ENCODE assay signal across 8 cellular contexts in the genomic region with DNA sequence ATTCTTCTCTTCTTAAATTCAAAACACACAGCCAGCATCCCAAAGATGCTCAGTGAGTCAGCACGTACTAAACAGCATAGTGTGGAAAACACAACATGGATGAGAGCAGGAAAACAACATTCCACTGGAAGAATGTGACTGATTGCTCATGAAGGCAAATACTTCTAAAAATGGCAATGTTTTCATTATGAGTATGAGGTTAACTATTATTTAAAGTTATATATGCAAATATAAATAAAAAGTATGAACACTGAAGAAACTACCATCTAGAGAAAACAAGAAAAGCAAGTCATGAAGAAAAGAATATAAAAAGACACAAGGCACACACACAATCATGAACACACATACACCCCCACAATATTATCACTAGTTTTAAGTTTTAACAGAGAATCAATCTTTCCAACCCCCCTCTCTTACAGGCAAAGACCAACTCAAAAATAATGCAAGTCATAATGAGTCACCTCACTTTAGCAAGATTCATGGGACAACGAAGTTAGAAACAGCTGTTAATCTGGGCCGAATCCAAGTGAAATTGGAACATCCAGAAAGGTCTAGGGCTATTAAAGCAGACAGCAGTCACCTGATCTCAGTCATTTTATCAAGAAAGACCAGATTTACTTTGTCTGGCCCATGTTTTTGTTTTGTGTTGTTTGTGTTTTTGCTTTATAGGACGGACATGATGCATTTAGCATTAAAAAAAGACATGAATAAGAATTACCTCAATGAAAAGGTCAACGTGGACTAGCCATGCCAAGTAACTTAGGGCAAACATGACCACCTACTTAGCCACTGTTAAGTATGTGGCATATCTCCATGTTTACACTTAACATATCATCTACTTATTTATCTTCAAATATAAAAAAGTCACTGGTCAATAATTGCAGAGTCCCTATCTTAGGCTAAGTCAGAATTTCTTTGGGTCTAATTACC. TPM values are rescaled to one million over a fixed set of nuclear protein-coding genes. Genes with fewer than 3 reads are reported as not detected.
A peak's percentile ranks its signal among the peaks of the same experiment; 100 is the strongest.
DNase-seq lines count a peak whose midpoint lies in the region; ATAC-seq and TF ChIP-seq lines count a peak whose summit lies in the region.

No MANE protein-coding gene starts in this region.

- H3K36me3 Mint-ChIP-seq in activated CD4-positive, alpha-beta memory T cell treated with anti-CD3 and anti-CD28 coated beads, Interleukin-2, amount 10 ng/mL, durations not matched to agents 7 days and 5 days (ENCODE audit: low read depth), result peaks cover 12% of the 10 kb centered on the region

- no peak overlapping the region for H3K4me3 ChIP-seq in HL-60 (replicated peaks; ENCODE audit: insufficient read depth, low read length)
- H3K4me3 ChIP-seq in right cardiac atrium (ENCODE audit: low read length), result no peak overlapping the region

- H3K4me3 Mint-ChIP-seq in activated CD4-positive, alpha-beta memory T cell treated with anti-CD3 and anti-CD28 coated beads, Interleukin-2, amount 10 ng/mL, durations not matched to agents 7 days and 5 days, result no peak overlapping the region

- no peaks in the 10 kb centered on the region for H3K4me1 Mint-ChIP-seq in activated CD4-positive, alpha-beta memory T cell treated with anti-CD3 and anti-CD28 coated beads, Interleukin-2, amount 10 ng/mL, durations not matched to agents 7 days and 5 days

- CTCF ChIA-PET in activated CD4-positive, alpha-beta memory T cell treated with anti-CD3 and anti-CD28 coated beads, Interleukin-2, amount 10 ng/mL, durations not matched to agents 7 days and 5 days (lab: Charles Lee), result no interaction called here

- no peaks in the 10 kb centered on the region for H3K9me3 ChIP-seq in right cardiac atrium (ENCODE audit: control insufficient read depth, low read length)

- ATAC-seq in right cardiac atrium, result peak; percentile 75 to 78
- no peak for ATAC-seq in GM18868 (IDR thresholded peaks at IDR 0.05; ENCODE audit: unreplicated experiment)

- DNase-seq in HL-60 (ENCODE audit: low read depth in 1 of 2, low spot score in 1 of 2) (peak; percentile 34 to 49), amniotic epithelial cell (ENCODE audit: low read depth) (peak; percentile 94), right cardiac atrium (no peak), stromal cell of bone marrow (ENCODE audit: low read depth) (peak; percentile 94), occipital lobe (lab: John Stamatoyannopoulos, UW) (no peak), T-helper 2 cell (no peak)
- DNase-seq in activated CD4-positive, alpha-beta memory T cell treated with anti-CD3 and anti-CD28 coated beads, Interleukin-2, amount 10 ng/mL, durations not matched to agents 7 days and 5 days, result no peak

- peak overlapping the region; percentile 72 for H3K27ac ChIP-seq in HL-60 (replicated peaks)
- no peak overlapping the region for H3K27ac ChIP-seq in right cardiac atrium (ENCODE audit: low read length)

- intact Hi-C loops in right cardiac atrium (cut with DNase I), result no loop called here

- TF ChIP-seq CTCF in HL-60 (IDR thresholded peaks at IDR 0.05; ENCODE audit: insufficient read depth, low read length), result no peak

- H3K27me3 Mint-ChIP-seq in activated CD4-positive, alpha-beta memory T cell treated with anti-CD3 and anti-CD28 coated beads, Interleukin-2, amount 10 ng/mL, durations not matched to agents 7 days and 5 days, result no peaks in the 10 kb centered on the region

- POLR2A ChIA-PET in activated CD4-positive, alpha-beta memory T cell treated with anti-CD3 and anti-CD28 coated beads, Interleukin-2, amount 10 ng/mL, durations not matched to agents 7 days and 5 days (lab: Charles Lee), result no interaction called here

- no peak overlapping the region for H3K27ac Mint-ChIP-seq in activated CD4-positive, alpha-beta memory T cell treated with anti-CD3 and anti-CD28 coated beads, Interleukin-2, amount 10 ng/mL, durations not matched to agents 7 days and 5 days

- WGBS in right cardiac atrium, result 57% methylated on average over 5 of the region's 5 CpGs

- peaks cover 3% of the 10 kb centered on the region for H3K9me3 Mint-ChIP-seq in activated CD4-positive, alpha-beta memory T cell treated with anti-CD3 and anti-CD28 coated beads, Interleukin-2, amount 10 ng/mL, durations not matched to agents 7 days and 5 days

- peaks cover 4% of the 10 kb centered on the region for H3K4me1 ChIP-seq in right cardiac atrium (ENCODE audit: control insufficient read depth, insufficient read depth, low read length)

- H3K27me3 ChIP-seq in HL-60 (ENCODE audit: insufficient read depth, poor library complexity, severe bottlenecking) (no peaks in the 10 kb centered on the region), right cardiac atrium (ENCODE audit: control insufficient read depth, insufficient read depth) (no peaks in the 10 kb centered on the region)

RNA-seq across cellular contexts. Expression of a gene that starts 18.1 kb away (rescaled TPM):
- total RNA-seq in right cardiac atrium (10 to 100 TPM; 48.9 to 73.0 (median 54.2) TPM), occipital lobe (21.1 TPM)
- 38.2 TPM for polyA plus RNA-seq in right cardiac atrium
- total RNA-seq in activated CD4-positive, alpha-beta memory T cell treated with anti-CD3 and anti-CD28 coated beads, Interleukin-2, amount 10 ng/mL, durations not matched to agents 7 days and 5 days, result 10 to 100 TPM; 36.5 to 37.7 TPM

Comparison
In these comparisons a context has a peak if more than half of its experiments do, and no peak if none do; other contexts are left out.
1. DNase-seq: peak in HL-60 (2 of 2), amniotic epithelial cell (single experiment) and stromal cell of bone marrow (single experiment); none in right cardiac atrium (0 of 3), occipital lobe (single experiment), activated CD4-positive, alpha-beta memory T cell treated with anti-CD3 and anti-CD28 coated beads, Interleukin-2, amount 10 ng/mL, durations not matched to agents 7 days and 5 days (single experiment) and T-helper 2 cell (0 of 5).